10 cellular contexts compared by ENCODE assay signal in genomic region chr4:72286185-72286584, GRCh38.
DNase-seq lines count a peak whose midpoint lies in the region; ATAC-seq and TF ChIP-seq lines count a peak whose summit lies in the region.
"Had no signal": no experiment of that assay in that cellular context is flagged by ENCODE, and none has a peak within 500 bp of the region (broad histone marks: within the 10 kb centered on the region; RNA-seq: fewer than 3 reads in every experiment).

No MANE protein-coding gene starts in this region.

- H3K4me3 ChIP-seq in right lobe of liver: no peak overlapping the region
- no peak overlapping the region for H3K4me3 ChIP-seq in naive thymus-derived CD4-positive, alpha-beta T cell (ENCODE audit: low read length)

- H3K4me1 Mint-ChIP-seq in CD4-positive, alpha-beta T cell (ENCODE audit: low read depth): no peaks in the 10 kb centered on the region
- H3K4me1 Mint-ChIP-seq in naive thymus-derived CD4-positive, alpha-beta T cell: no peaks in the 10 kb centered on the region
- H3K4me1 Mint-ChIP-seq: IgD-negative memory B cell had no signal

- no peaks in the 10 kb centered on the region for H3K4me1 ChIP-seq in right lobe of liver
- H3K4me1 ChIP-seq in naive thymus-derived CD4-positive, alpha-beta T cell (ENCODE audit: control insufficient read depth in 2 of 2, insufficient read depth in 2 of 2, low read length in 2 of 2): no peaks in the 10 kb centered on the region

- no peaks in the 10 kb centered on the region for H3K36me3 Mint-ChIP-seq in CD4-positive, alpha-beta T cell (ENCODE audit: low read depth)
- no peaks in the 10 kb centered on the region for H3K36me3 Mint-ChIP-seq in naive thymus-derived CD4-positive, alpha-beta T cell
- H3K36me3 Mint-ChIP-seq: activated naive CD4-positive, alpha-beta T cell treated with anti-CD3 and anti-CD28 coated beads, Interleukin-2, amount 50 U/mL, for 72 hours; IgD-negative memory B cell had no signal

- CTCF ChIA-PET in CD4-positive, alpha-beta T cell (lab: Charles Lee): no interaction called here
- CTCF ChIA-PET in naive thymus-derived CD4-positive, alpha-beta T cell (lab: Charles Lee): interaction anchor here (1.0 kb wide), 1 partner anchor 15 kb away, joined by 9 read pairs; no protein-coding TSS in a partner anchor

- peak in 1 of 4 donors; percentile 49 for ATAC-seq in right lobe of liver
- ATAC-seq in CD4-positive, alpha-beta T cell (ENCODE audit: poor library complexity): no peak
- no peak for ATAC-seq in naive thymus-derived CD4-positive, alpha-beta T cell
- ATAC-seq: activated naive CD4-positive, alpha-beta T cell treated with anti-CD3 and anti-CD28 coated beads, Interleukin-2, amount 50 U/mL, for 72 hours had no signal

- TF ChIP-seq CTCF in right lobe of liver (IDR thresholded peaks at IDR 0.05): peak; percentile 20 to 30 (median 26)
- TF ChIP-seq CTCF in CD4-positive, alpha-beta T cell (IDR thresholded peaks at IDR 0.05): no peak

- DNase-seq in DMS53 treated with DMSO at 0.1 percent for 48 hours (lab: John Stamatoyannopoulos, UW; ENCODE audit: unreplicated experiment): peak; percentile 29
- peak; percentile 6 for DNase-seq in LHCN-M2 (ENCODE audit: low read depth)
- DNase-seq in astrocyte of the hippocampus (ENCODE audit: low read depth, low spot score): peak; percentile 25
- no peak for DNase-seq in right lobe of liver
- DNase-seq in CD4-positive, alpha-beta T cell: no peak
- DNase-seq in naive thymus-derived CD4-positive, alpha-beta T cell: no peak
- no peak for DNase-seq in medulla oblongata (ENCODE audit: extremely low spot score)
- DNase-seq in activated CD4-positive, alpha-beta T cell treated with anti-CD3 and anti-CD28 coated beads, Interleukin-2, amount 50 U/mL, for 1 hour: no peak

- no peak overlapping the region for H3K27ac ChIP-seq in right lobe of liver
- no peak overlapping the region for H3K27ac ChIP-seq in CD4-positive, alpha-beta T cell (ENCODE audit: low read depth, low read length)
- no peak overlapping the region for H3K27ac ChIP-seq in naive thymus-derived CD4-positive, alpha-beta T cell (ENCODE audit: low read depth, low read length)

- 70% methylated on average over 1 of the region's 1 CpG for WGBS in right lobe of liver (ENCODE audit: insufficient coverage, low coverage, low lambda C conversion rate, missing lambda C conversion rate)

- H3K27ac Mint-ChIP-seq in CD4-positive, alpha-beta T cell: no peak overlapping the region
- H3K27ac Mint-ChIP-seq in naive thymus-derived CD4-positive, alpha-beta T cell: no peak overlapping the region
- H3K27ac Mint-ChIP-seq: activated naive CD4-positive, alpha-beta T cell treated with anti-CD3 and anti-CD28 coated beads, Interleukin-2, amount 50 U/mL, for 72 hours; IgD-negative memory B cell had no signal

- H3K27me3 ChIP-seq in right lobe of liver: no peaks in the 10 kb centered on the region
- H3K27me3 ChIP-seq in CD4-positive, alpha-beta T cell (ENCODE audit: control insufficient read depth, insufficient read depth, low read length): no peaks in the 10 kb centered on the region
- no peaks in the 10 kb centered on the region for H3K27me3 ChIP-seq in naive thymus-derived CD4-positive, alpha-beta T cell (ENCODE audit: control insufficient read depth in 2 of 2, insufficient read depth in 2 of 2, low read length in 2 of 2)

- no peaks in the 10 kb centered on the region for H3K9me3 Mint-ChIP-seq in CD4-positive, alpha-beta T cell
- H3K9me3 Mint-ChIP-seq in naive thymus-derived CD4-positive, alpha-beta T cell: no peaks in the 10 kb centered on the region
- H3K9me3 Mint-ChIP-seq: activated naive CD4-positive, alpha-beta T cell treated with anti-CD3 and anti-CD28 coated beads, Interleukin-2, amount 50 U/mL, for 72 hours; IgD-negative memory B cell had no signal

- no peaks in the 10 kb centered on the region for H3K9me3 ChIP-seq in right lobe of liver
- H3K9me3 ChIP-seq in CD4-positive, alpha-beta T cell (ENCODE audit: control insufficient read depth, low read length): no peaks in the 10 kb centered on the region
- no peaks in the 10 kb centered on the region for H3K9me3 ChIP-seq in naive thymus-derived CD4-positive, alpha-beta T cell (ENCODE audit: control insufficient read depth in 2 of 3, low read length in 3 of 3)

- H3K4me3 Mint-ChIP-seq in CD4-positive, alpha-beta T cell: no peak overlapping the region
- H3K4me3 Mint-ChIP-seq in naive thymus-derived CD4-positive, alpha-beta T cell: no peak overlapping the region
- H3K4me3 Mint-ChIP-seq: IgD-negative memory B cell had no signal

- intact Hi-C loops in right lobe of liver (cut with DNase I): no loop called here
- intact Hi-C loops in CD4-positive, alpha-beta T cell (cut with DNase I, micrococcal nuclease): no loop called here
- intact Hi-C loops in naive thymus-derived CD4-positive, alpha-beta T cell (cut with micrococcal nuclease): no loop called here

- no peak for TF ChIP-seq POLR2A in right lobe of liver (IDR thresholded peaks at IDR 0.05)

- POLR2A ChIA-PET in CD4-positive, alpha-beta T cell (lab: Charles Lee): no interaction called here
- POLR2A ChIA-PET in naive thymus-derived CD4-positive, alpha-beta T cell (lab: Charles Lee): no interaction called here

- no peaks in the 10 kb centered on the region for H3K27me3 Mint-ChIP-seq in CD4-positive, alpha-beta T cell
- H3K27me3 Mint-ChIP-seq in naive thymus-derived CD4-positive, alpha-beta T cell: peaks cover 0 to 31% (median 18%) of the 10 kb centered on the region in 5 donors

- H3K36me3 ChIP-seq in right lobe of liver: no peaks in the 10 kb centered on the region
- no peaks in the 10 kb centered on the region for H3K36me3 ChIP-seq in naive thymus-derived CD4-positive, alpha-beta T cell (ENCODE audit: control insufficient read depth in 2 of 3, insufficient read depth in 3 of 3, low read length in 3 of 3)

Comparison
In these comparisons a context has a peak if more than half of its experiments do, and no peak if none do; other contexts are left out.
1. DNase-seq: peak in DMS53 treated with DMSO at 0.1 percent for 48 hours (single experiment), LHCN-M2 (single experiment) and astrocyte of the hippocampus (single experiment); none in right lobe of liver (0 of 3), CD4-positive, alpha-beta T cell (0 of 10), naive thymus-derived CD4-positive, alpha-beta T cell (0 of 9), medulla oblongata (single experiment) and activated CD4-positive, alpha-beta T cell treated with anti-CD3 and anti-CD28 coated beads, Interleukin-2, amount 50 U/mL, for 1 hour (single experiment).